Comparison of ENCODE assay signal across 23 cellular contexts in the genomic region with DNA sequence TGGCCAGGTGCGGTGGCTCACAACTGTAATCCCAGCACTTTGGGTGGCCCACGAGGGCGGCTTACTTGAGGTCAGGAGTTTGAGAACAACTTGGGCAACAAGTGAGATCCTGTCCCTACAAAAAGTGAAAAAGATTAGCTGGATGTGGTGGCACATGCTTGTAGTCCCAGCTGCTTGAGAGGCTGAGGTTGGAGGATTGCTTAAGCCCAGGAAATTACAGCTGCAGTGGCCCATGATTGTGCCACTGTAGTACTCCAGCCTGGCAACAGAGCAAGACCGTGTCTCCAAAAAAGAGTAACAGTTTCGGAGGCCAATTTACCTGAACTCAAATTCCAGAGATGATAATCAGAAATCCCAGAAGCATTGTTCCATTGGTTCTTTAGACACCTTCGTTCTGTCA.
"Had no signal": no experiment of that assay in that cellular context is flagged by ENCODE, and none has a peak within 500 bp of the region (broad histone marks: within the 10 kb centered on the region; RNA-seq: fewer than 3 reads in every experiment).

No MANE protein-coding gene starts in this region.

- H3K27ac ChIP-seq: epithelial cell of prostate, gastrocnemius medialis, parathyroid adenoma, right lobe of liver, suprapubic skin, transverse colon, vagina had no signal

- H3K4me3 ChIP-seq: gastrocnemius medialis, lung, mucosa of descending colon, right lobe of liver, suprapubic skin, transverse colon, vagina had no signal

- H3K27me3 ChIP-seq: gastrocnemius medialis, right lobe of liver, suprapubic skin, transverse colon, vagina had no signal

- H3K9me3 ChIP-seq: gastrocnemius medialis, mucosa of descending colon, right lobe of liver, suprapubic skin, transverse colon, vagina had no signal

- ATAC-seq: esophagus mucosa; gastrocnemius medialis; mucosa of descending colon; natural killer cell treated with Interleukin-12 subunit alpha and Interleukin-12 subunit beta and Interleukin-15 and Interleukin-18, amount 100 ng/mL, for 72 hours; stimulated activated naive CD8-positive, alpha-beta T cell treated with anti-CD3 and anti-CD28 coated beads, Interleukin-15, amount 100 ng/mL, for 72 hours had no signal

- H3K9ac ChIP-seq: parathyroid adenoma had no signal

- DNase-seq: effector CD8-positive, alpha-beta T cell; endodermal cell; foreskin fibroblast; gastrocnemius medialis; head of caudate nucleus; mucosa of descending colon; naive B cell; right lobe of liver; small intestine; stimulated activated CD4-positive, alpha-beta T cell treated with anti-CD3 and anti-CD28 coated beads, Interleukin-12 subunit alpha, Interleukin-12 subunit beta, amount 100 ng/mL, for 4 hours; stimulated activated CD4-positive, alpha-beta T cell treated with anti-CD3 and anti-CD28 coated beads, Interleukin-1b, Interleukin-23, amount 100 ng/mL, for 48 hours; stimulated activated CD4-positive, alpha-beta T cell treated with anti-CD3 and anti-CD28 coated beads, Interleukin-4, amount 100 ng/mL, for 1 hour; stimulated activated CD8-positive, alpha-beta memory T cell treated with anti-CD3 and anti-CD28 coated beads, Interleukin-4, amount 100 ng/mL, for 48 hours; stimulated activated naive CD4-positive, alpha-beta T cell; stimulated activated naive CD8-positive, alpha-beta T cell treated with anti-CD3 and anti-CD28 coated beads, Interleukin-15, amount 100 ng/mL, for 72 hours; transverse colon had no signal

- H2AFZ ChIP-seq: parathyroid adenoma had no signal
